Comparison of ENCODE assay signal across 11 cellular contexts in the genomic region with DNA sequence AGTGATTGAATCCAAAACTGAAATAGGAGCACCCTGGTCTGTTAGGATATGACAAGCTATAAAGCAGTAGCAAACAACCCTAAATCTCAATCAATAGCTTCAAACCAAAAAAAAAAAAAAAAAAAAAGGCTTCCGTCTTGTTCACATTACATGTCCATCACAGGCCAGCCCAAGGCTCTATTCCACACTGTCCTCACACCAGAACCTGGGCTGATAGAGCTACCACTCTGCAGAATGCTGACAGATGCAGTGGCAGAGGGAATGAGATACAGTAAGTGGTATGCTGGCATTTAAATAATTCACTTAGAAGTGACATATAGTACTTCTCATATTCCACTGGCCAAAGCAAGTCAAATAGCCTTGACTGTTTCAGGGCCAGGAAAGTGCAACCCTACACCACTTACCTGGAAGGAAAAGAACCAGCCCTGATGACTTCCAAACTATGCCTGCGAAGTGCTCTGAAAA. TPM values are rescaled to one million over a fixed set of nuclear protein-coding genes. Genes with fewer than 3 reads are reported as not detected.
DNase-seq lines count a peak whose midpoint lies in the region; ATAC-seq lines count a peak whose summit lies in the region.
"Had no signal": no experiment of that assay in that cellular context is flagged by ENCODE, and none has a peak within 500 bp of the region (broad histone marks: within the 10 kb centered on the region; RNA-seq: fewer than 3 reads in every experiment).

No MANE protein-coding gene starts in this region.

- CTCF ChIA-PET in activated CD8-positive, alpha-beta memory T cell treated with anti-CD3 and anti-CD28 coated beads, Interleukin-2, amount 10 ng/mL, durations not matched to agents 7 days and 5 days (lab: Charles Lee) = interaction anchor here (0.6 to 1.2 kb wide), 3 partner anchors 26 to 143 kb away, joined by 3 to 4 read pairs (median 4); no protein-coding TSS in a partner anchor

- H3K27ac Mint-ChIP-seq in activated CD8-positive, alpha-beta memory T cell treated with anti-CD3 and anti-CD28 coated beads, Interleukin-2, amount 10 ng/mL, durations not matched to agents 7 days and 5 days = peak overlapping the region; percentile 76
- H3K27ac Mint-ChIP-seq in activated naive CD8-positive, alpha-beta T cell treated with anti-CD3 and anti-CD28 coated beads, Interleukin-2, amount 10 ng/mL, durations not matched to agents 7 days and 5 days = peak overlapping the region; percentile 82
- H3K27ac Mint-ChIP-seq in stimulated activated memory B cell treated with anti-CD40 and anti-IgM and Interleukin-4, amounts not matched to agents 10 μg/mL and 1 μg/mL and 100 μg/mL, for 72 hours = peak overlapping the region; percentile 89

- peak; percentile 77 for ATAC-seq in activated CD8-positive, alpha-beta memory T cell treated with anti-CD3 and anti-CD28 coated beads, Interleukin-2, amount 10 ng/mL, durations not matched to agents 7 days and 5 days
- ATAC-seq in HG03103 (IDR thresholded peaks at IDR 0.05; ENCODE audit: low read depth, unreplicated experiment) = peak; percentile 2
- peak; percentile 55 for ATAC-seq in activated naive CD8-positive, alpha-beta T cell treated with anti-CD3 and anti-CD28 coated beads, Interleukin-2, amount 10 ng/mL, durations not matched to agents 7 days and 5 days (ENCODE audit: low read depth)
- ATAC-seq in stimulated activated memory B cell treated with anti-CD40 and anti-IgM and Interleukin-4, amounts not matched to agents 10 μg/mL and 1 μg/mL and 100 μg/mL, for 72 hours = no peak
- no peak for ATAC-seq in HG03342 (IDR thresholded peaks at IDR 0.05; ENCODE audit: unreplicated experiment)
- no peak for ATAC-seq in GM18517 (IDR thresholded peaks at IDR 0.05; ENCODE audit: unreplicated experiment)

- peaks cover 63% of the 10 kb centered on the region for H3K4me1 Mint-ChIP-seq in activated CD8-positive, alpha-beta memory T cell treated with anti-CD3 and anti-CD28 coated beads, Interleukin-2, amount 10 ng/mL, durations not matched to agents 7 days and 5 days
- H3K4me1 Mint-ChIP-seq in activated naive CD8-positive, alpha-beta T cell treated with anti-CD3 and anti-CD28 coated beads, Interleukin-2, amount 10 ng/mL, durations not matched to agents 7 days and 5 days = peaks cover 54% of the 10 kb centered on the region
- H3K4me1 Mint-ChIP-seq in stimulated activated memory B cell treated with anti-CD40 and anti-IgM and Interleukin-4, amounts not matched to agents 10 μg/mL and 1 μg/mL and 100 μg/mL, for 72 hours = peaks cover 78% of the 10 kb centered on the region

- POLR2A ChIA-PET in activated naive CD8-positive, alpha-beta T cell treated with anti-CD3 and anti-CD28 coated beads, Interleukin-2, amount 10 ng/mL, durations not matched to agents 7 days and 5 days (lab: Charles Lee) = no interaction called here

- peaks cover 42% of the 10 kb centered on the region for H3K36me3 Mint-ChIP-seq in activated CD8-positive, alpha-beta memory T cell treated with anti-CD3 and anti-CD28 coated beads, Interleukin-2, amount 10 ng/mL, durations not matched to agents 7 days and 5 days
- peaks cover 50% of the 10 kb centered on the region for H3K36me3 Mint-ChIP-seq in activated naive CD8-positive, alpha-beta T cell treated with anti-CD3 and anti-CD28 coated beads, Interleukin-2, amount 10 ng/mL, durations not matched to agents 7 days and 5 days
- peaks cover 18% of the 10 kb centered on the region for H3K36me3 Mint-ChIP-seq in stimulated activated memory B cell treated with anti-CD40 and anti-IgM and Interleukin-4, amounts not matched to agents 10 μg/mL and 1 μg/mL and 100 μg/mL, for 72 hours

- peaks cover 5% of the 10 kb centered on the region for H3K9me3 Mint-ChIP-seq in activated CD8-positive, alpha-beta memory T cell treated with anti-CD3 and anti-CD28 coated beads, Interleukin-2, amount 10 ng/mL, durations not matched to agents 7 days and 5 days (ENCODE audit: low read depth)
- peaks cover 5% of the 10 kb centered on the region for H3K9me3 Mint-ChIP-seq in activated naive CD8-positive, alpha-beta T cell treated with anti-CD3 and anti-CD28 coated beads, Interleukin-2, amount 10 ng/mL, durations not matched to agents 7 days and 5 days
- H3K9me3 Mint-ChIP-seq in stimulated activated memory B cell treated with anti-CD40 and anti-IgM and Interleukin-4, amounts not matched to agents 10 μg/mL and 1 μg/mL and 100 μg/mL, for 72 hours = peaks cover 3% of the 10 kb centered on the region

- no peaks in the 10 kb centered on the region for H3K27me3 Mint-ChIP-seq in activated CD8-positive, alpha-beta memory T cell treated with anti-CD3 and anti-CD28 coated beads, Interleukin-2, amount 10 ng/mL, durations not matched to agents 7 days and 5 days
- no peaks in the 10 kb centered on the region for H3K27me3 Mint-ChIP-seq in activated naive CD8-positive, alpha-beta T cell treated with anti-CD3 and anti-CD28 coated beads, Interleukin-2, amount 10 ng/mL, durations not matched to agents 7 days and 5 days
- H3K27me3 Mint-ChIP-seq in stimulated activated memory B cell treated with anti-CD40 and anti-IgM and Interleukin-4, amounts not matched to agents 10 μg/mL and 1 μg/mL and 100 μg/mL, for 72 hours = no peaks in the 10 kb centered on the region

- DNase-seq in activated CD8-positive, alpha-beta memory T cell treated with anti-CD3 and anti-CD28 coated beads, Interleukin-2, amount 10 ng/mL, durations not matched to agents 7 days and 5 days = no peak
- DNase-seq in activated CD8-positive, alpha-beta memory T cell treated with anti-CD3 and anti-CD28 coated beads, Interleukin-2, amount 50 U/mL, for 4 hours = no peak
- no peak for DNase-seq in activated naive CD8-positive, alpha-beta T cell treated with anti-CD3 and anti-CD28 coated beads, Interleukin-2, amount 10 ng/mL, durations not matched to agents 7 days and 5 days
- no peak for DNase-seq in RPMI8226
- DNase-seq: effector memory CD4-positive, alpha-beta T cell; foreskin fibroblast; trophoblast cell had no signal

- H3K4me3 Mint-ChIP-seq in activated CD8-positive, alpha-beta memory T cell treated with anti-CD3 and anti-CD28 coated beads, Interleukin-2, amount 10 ng/mL, durations not matched to agents 7 days and 5 days = peak overlapping the region; percentile 12
- peak overlapping the region; percentile 58 for H3K4me3 Mint-ChIP-seq in activated naive CD8-positive, alpha-beta T cell treated with anti-CD3 and anti-CD28 coated beads, Interleukin-2, amount 10 ng/mL, durations not matched to agents 7 days and 5 days
- H3K4me3 Mint-ChIP-seq in stimulated activated memory B cell treated with anti-CD40 and anti-IgM and Interleukin-4, amounts not matched to agents 10 μg/mL and 1 μg/mL and 100 μg/mL, for 72 hours = peak overlapping the region; percentile 30

RNA-seq across cellular contexts. Expression of gene CDCA7L, which starts 5.8 kb away (rescaled TPM):
- total RNA-seq in activated CD8-positive, alpha-beta memory T cell treated with anti-CD3 and anti-CD28 coated beads, Interleukin-2, amount 10 ng/mL, durations not matched to agents 7 days and 5 days = 100 to 1,000 TPM in 1 of 2 experiments, 10 to 100 TPM in 1; 59.0 to 103 TPM
- 10 to 100 TPM; 51.9 to 60.7 TPM for total RNA-seq in activated naive CD8-positive, alpha-beta T cell treated with anti-CD3 and anti-CD28 coated beads, Interleukin-2, amount 10 ng/mL, durations not matched to agents 7 days and 5 days

Comparison
In these comparisons a context has a peak if more than half of its experiments do, and no peak if none do; other contexts are left out.
1. ATAC-seq: peak in activated CD8-positive, alpha-beta memory T cell treated with anti-CD3 and anti-CD28 coated beads, Interleukin-2, amount 10 ng/mL, durations not matched to agents 7 days and 5 days (single experiment), HG03103 (single experiment) and activated naive CD8-positive, alpha-beta T cell treated with anti-CD3 and anti-CD28 coated beads, Interleukin-2, amount 10 ng/mL, durations not matched to agents 7 days and 5 days (single experiment); none in stimulated activated memory B cell treated with anti-CD40 and anti-IgM and Interleukin-4, amounts not matched to agents 10 μg/mL and 1 μg/mL and 100 μg/mL, for 72 hours (single experiment), HG03342 (single experiment) and GM18517 (single experiment).
2. Peak in every context shown above with its lines, with median percentiles within 50 percentile points of each other: H3K27ac Mint-ChIP-seq and H3K4me3 Mint-ChIP-seq.